ENCODE assay signal across 18 cellular contexts in the genomic region with DNA sequence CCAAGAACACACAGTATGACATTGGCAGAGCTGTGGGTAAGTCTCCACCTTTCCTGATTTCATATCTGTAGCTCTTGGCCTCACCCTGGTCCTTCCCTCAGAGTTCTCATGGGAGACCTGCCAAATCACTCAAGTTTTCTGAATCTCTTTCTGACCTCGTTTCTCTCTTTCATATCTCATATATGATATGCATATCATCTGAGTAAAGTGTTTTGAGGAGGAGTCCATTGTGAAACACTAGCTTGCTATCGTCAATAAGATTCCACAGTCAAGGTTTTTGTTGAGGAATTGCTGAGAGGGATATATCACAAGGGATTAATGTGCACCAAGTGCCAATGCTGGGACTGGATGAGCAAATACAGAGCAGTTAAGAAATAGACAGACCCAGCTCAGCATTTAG.
DNase-seq lines count a peak whose midpoint lies in the region; ATAC-seq, FAIRE-seq and TF ChIP-seq lines count a peak whose summit lies in the region.
"Had no signal": no experiment of that assay in that cellular context is flagged by ENCODE, and none has a peak within 500 bp of the region (broad histone marks: within the 10 kb centered on the region; RNA-seq: fewer than 3 reads in every experiment).

No MANE protein-coding gene starts in this region.

- ATAC-seq in omental fat pad (ENCODE audit: low FRiP score), result peak; percentile 55
- ATAC-seq: CD8-positive, alpha-beta T cell had no signal

- DNase-seq in H54 (ENCODE audit: insufficient read length, low spot score) (no peak), NCI-H226 (peak; percentile 93), omental fat pad (ENCODE audit: low spot score) (no peak), AG20443 (ENCODE audit: low spot score) (no peak), GM03348 (ENCODE audit: low spot score) (no peak)
- DNase-seq: 8988T; ACHN; AML-193; Caco-2; Calu3; CD4-positive, alpha-beta T cell; CD8-positive, alpha-beta T cell; DMS79 treated with DMSO at 0.1 percent for 48 hours; GDM1 had no signal

- no peak for TF ChIP-seq CTCF in omental fat pad (IDR thresholded peaks at IDR 0.05)

- FAIRE-seq in H54 (lab: Jason Lieb, UNC), result peak; percentile 38
- FAIRE-seq: A204.1, D721Med, GM12891, GM19239 had no signal

- TF ChIP-seq POLR2A in H54 (IDR thresholded peaks at IDR 0.05; ENCODE audit: low read depth, low read length), result no peak
